ENCODE assay signal across 1 cellular context in genomic region chr4:80409798-80410197, GRCh38.
TF ChIP-seq lines count a peak whose summit lies in the region.

No MANE protein-coding gene starts in this region.

TF ChIP-seq in GM23338, 12 proteins besides CTCF, POLR2A, EP300 and RAD21 (continued from another document):
- TF ChIP-seq ZNF462 (CRISPR knock-in tag; IDR thresholded peaks at IDR 0.05) (no peak), ETS1 (IDR thresholded peaks at IDR 0.05) (no peak), CREB1 (CRISPR knock-in tag; IDR thresholded peaks at IDR 0.05; ENCODE audit: low read depth) (no peak), ZNF114 (CRISPR knock-in tag; IDR thresholded peaks at IDR 0.05) (no peak), POLR2AphosphoS5 (IDR thresholded peaks at IDR 0.05; ENCODE audit: low read depth) (no peak), EZH2 (IDR thresholded peaks at IDR 0.05; ENCODE audit: low read depth, unreplicated experiment) (no peak), STAT1 (IDR thresholded peaks at IDR 0.05; ENCODE audit: unreplicated experiment) (no peak), NANOG (IDR thresholded peaks at IDR 0.05; ENCODE audit: borderline replicate concordance) (no peak), EZH2phosphoT487 (IDR thresholded peaks at IDR 0.05; ENCODE audit: unreplicated experiment) (no peak)
